ENCODE assay signal across 8 cellular contexts in the genomic region with DNA sequence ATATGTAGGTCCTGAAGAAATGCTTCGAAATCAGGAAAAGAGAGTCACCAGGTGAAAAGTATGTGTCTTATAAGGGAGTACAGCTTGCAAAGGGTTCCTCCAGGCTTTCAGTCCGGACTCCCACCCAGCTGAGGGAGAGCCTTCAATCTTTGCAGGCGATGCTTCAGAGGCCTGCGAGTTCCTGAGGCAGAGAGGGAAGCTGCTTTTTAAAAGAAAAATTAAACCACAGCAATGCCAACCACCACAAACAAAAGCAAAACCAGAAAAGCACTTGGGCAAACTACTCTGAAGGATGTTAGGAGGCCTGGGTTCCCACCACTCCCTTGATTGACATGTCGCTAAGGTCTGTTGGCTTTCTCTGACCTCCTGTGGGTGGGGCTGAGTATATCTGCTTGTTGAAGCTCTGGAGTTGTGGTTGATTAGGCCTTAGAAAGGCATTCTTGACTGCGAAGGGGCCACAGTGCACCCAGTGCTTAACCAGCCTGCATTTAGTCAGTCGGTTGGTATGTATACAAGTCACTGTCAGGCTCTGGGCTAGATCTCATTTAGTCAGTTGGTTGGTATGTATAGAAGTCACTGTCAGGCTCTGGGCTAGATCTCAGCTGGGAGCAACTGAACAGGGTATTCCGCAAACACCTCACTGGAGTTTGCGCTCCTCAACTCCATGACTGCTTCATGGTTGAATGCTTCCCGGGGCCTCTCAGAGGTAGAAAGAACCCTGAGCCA. TPM values are rescaled to one million over a fixed set of nuclear protein-coding genes. Genes with fewer than 3 reads are reported as not detected.
DNase-seq lines count a peak whose midpoint lies in the region; ATAC-seq and TF ChIP-seq lines count a peak whose summit lies in the region.

No MANE protein-coding gene starts in this region.

- H3K9ac ChIP-seq in skeletal muscle satellite cell (ENCODE audit: low read depth, low read length), result peak overlapping the region; percentile 76

- no peak for ATAC-seq in GM19452 (IDR thresholded peaks at IDR 0.05; ENCODE audit: unreplicated experiment)

- peaks cover 54% of the 10 kb centered on the region for H3K4me1 ChIP-seq in skeletal muscle satellite cell (ENCODE audit: control insufficient read depth, insufficient read depth, low read length)

- H3K27me3 ChIP-seq in skeletal muscle satellite cell (ENCODE audit: control insufficient read depth, insufficient read depth, low read length), result no peaks in the 10 kb centered on the region

- peak; percentile 20 for DNase-seq in DMS 273 (lab: John Stamatoyannopoulos, UW; ENCODE audit: unreplicated experiment)
- DNase-seq in DMS 273 treated with DMSO at 0.1 percent for 48 hours (lab: John Stamatoyannopoulos, UW), result no peak
- peak; percentile 61 for DNase-seq in LoVo (ENCODE audit: low spot score)
- DNase-seq in activated CD8-positive, alpha-beta memory T cell treated with anti-CD3 and anti-CD28 coated beads, Interleukin-2, amount 50 U/mL, for 4 hours, result peak; percentile 31
- peak; percentile 97 for DNase-seq in foreskin fibroblast
- DNase-seq in midbrain (lab: John Stamatoyannopoulos, UW), result no peak

- no peaks in the 10 kb centered on the region for H3K9me3 ChIP-seq in skeletal muscle satellite cell (replicated peaks; ENCODE audit: low read length)

- no peak for TF ChIP-seq CTCF in foreskin fibroblast (IDR thresholded peaks at IDR 0.05; ENCODE audit: low read depth, low read length)

- H3K4me3 ChIP-seq in foreskin fibroblast (ENCODE audit: low read depth in 1 of 2, low read length in 2 of 2) (peak overlapping the region; percentile 73 to 76), skeletal muscle satellite cell (ENCODE audit: low read length) (peak overlapping the region; percentile 81)

- peak overlapping the region; percentile 93 for H3K4me2 ChIP-seq in skeletal muscle satellite cell (ENCODE audit: low read length)

- H3K36me3 ChIP-seq in skeletal muscle satellite cell (ENCODE audit: insufficient read depth, low read length), result peaks cover 5% of the 10 kb centered on the region

RNA-seq across cellular contexts. Expression of a gene that starts 1.2 kb away (rescaled TPM):
- 13.7 and 18.3 TPM in 2 replicates for total RNA-seq in skeletal muscle satellite cell (2012; rRNA removed)

RNA-seq across cellular contexts. Expression of a gene that starts 3.2 kb away (rescaled TPM):
- total RNA-seq in skeletal muscle satellite cell (2012; rRNA removed), result 3.5 and 3.8 TPM in 2 replicates

Comparison
In these comparisons a context has a peak if more than half of its experiments do, and no peak if none do; other contexts are left out.
1. DNase-seq: peak in DMS 273 (single experiment), LoVo (single experiment), activated CD8-positive, alpha-beta memory T cell treated with anti-CD3 and anti-CD28 coated beads, Interleukin-2, amount 50 U/mL, for 4 hours (single experiment) and foreskin fibroblast (2 of 2); none in DMS 273 treated with DMSO at 0.1 percent for 48 hours (single experiment) and midbrain (single experiment).